21 cellular contexts compared by ENCODE assay signal in genomic region chr3:51711352-51712019, GRCh38. TPM values are rescaled to one million over a fixed set of nuclear protein-coding genes. Genes with fewer than 3 reads are reported as not detected.
DNase-seq lines count a peak whose midpoint lies in the region; ATAC-seq and TF ChIP-seq lines count a peak whose summit lies in the region.
"Had no signal": no experiment of that assay in that cellular context is flagged by ENCODE, and none has a peak within 500 bp of the region (broad histone marks: within the 10 kb centered on the region; RNA-seq: fewer than 3 reads in every experiment).

No MANE protein-coding gene starts in this region.

- no peaks in the 10 kb centered on the region for H3K27me3 Mint-ChIP-seq in natural killer cell treated with Interleukin-12 subunit alpha and Interleukin-12 subunit beta and Interleukin-15 and Interleukin-18, amount 100 ng/mL, for 72 hours
- no peaks in the 10 kb centered on the region for H3K27me3 Mint-ChIP-seq in natural killer cell (ENCODE audit: low read depth in 2 of 2)
- H3K27me3 Mint-ChIP-seq in activated CD4-positive, alpha-beta memory T cell treated with anti-CD3 and anti-CD28 coated beads for 36 hours = no peaks in the 10 kb centered on the region
- H3K27me3 Mint-ChIP-seq: central memory CD8-positive, alpha-beta T cell; naive B cell; stimulated activated memory B cell treated with anti-CD40 and anti-IgM and Interleukin-4, amounts not matched to agents 10 μg/mL and 1 μg/mL and 100 μg/mL, for 72 hours had no signal

- intact Hi-C loops in natural killer cell (cut with micrococcal nuclease) = no loop called here
- intact Hi-C loops in activated CD4-positive, alpha-beta memory T cell treated with anti-CD3 and anti-CD28 coated beads for 36 hours (cut with micrococcal nuclease) = no loop called here
- intact Hi-C loops in left colon (cut with DNase I, micrococcal nuclease) = no loop called here

- in situ Hi-C loops in KBM-7 (cut with MboI; ENCODE audit: low pct_unique_long_range_greater_than_20kb, low sequenced_read_pairs) = no loop called here

- DNase-seq in natural killer cell treated with Interleukin-12 subunit alpha and Interleukin-12 subunit beta and Interleukin-15 and Interleukin-18, amount 100 ng/mL, for 72 hours (ENCODE audit: low spot score) = peak; percentile 60
- DNase-seq in natural killer cell (no peak), left lobe of liver (ENCODE audit: low spot score) (peak; percentile 21), KBM-7 (no peak), left colon (no peak), MV-4-11 (lab: John Stamatoyannopoulos, UW) (no peak)
- peak; percentile 6 for DNase-seq in activated CD4-positive, alpha-beta memory T cell treated with anti-CD3 and anti-CD28 coated beads for 36 hours
- DNase-seq: activated CD4-positive, CD25-positive, alpha-beta regulatory T cell; activated gamma-delta T cell; DMS79 treated with DMSO at 0.1 percent for 48 hours; foreskin melanocyte; KG1; kidney glomerular epithelial cell; mesenchymal stem cell; naive B cell; NCI-H2029 had no signal

- H3K36me3 Mint-ChIP-seq in natural killer cell treated with Interleukin-12 subunit alpha and Interleukin-12 subunit beta and Interleukin-15 and Interleukin-18, amount 100 ng/mL, for 72 hours = no peaks in the 10 kb centered on the region
- H3K36me3 Mint-ChIP-seq in natural killer cell = no peaks in the 10 kb centered on the region
- H3K36me3 Mint-ChIP-seq in activated CD4-positive, alpha-beta memory T cell treated with anti-CD3 and anti-CD28 coated beads for 36 hours = peaks cover 2% of the 10 kb centered on the region
- H3K36me3 Mint-ChIP-seq: naive B cell had no signal

- H3K4me1 Mint-ChIP-seq in natural killer cell treated with Interleukin-12 subunit alpha and Interleukin-12 subunit beta and Interleukin-15 and Interleukin-18, amount 100 ng/mL, for 72 hours (ENCODE audit: low read depth in 2 of 2) = peaks cover 6 to 17% of the 10 kb centered on the region in 2 donors
- H3K4me1 Mint-ChIP-seq in natural killer cell = peaks cover 16 to 27% of the 10 kb centered on the region in 2 donors
- H3K4me1 Mint-ChIP-seq in activated CD4-positive, alpha-beta memory T cell treated with anti-CD3 and anti-CD28 coated beads for 36 hours (ENCODE audit: low read depth) = peaks cover 6% of the 10 kb centered on the region

- no peak for TF ChIP-seq CTCF in natural killer cell (IDR thresholded peaks at IDR 0.05)

- no peak overlapping the region for H3K27ac Mint-ChIP-seq in natural killer cell treated with Interleukin-12 subunit alpha and Interleukin-12 subunit beta and Interleukin-15 and Interleukin-18, amount 100 ng/mL, for 72 hours
- no peak overlapping the region for H3K27ac Mint-ChIP-seq in natural killer cell
- H3K27ac Mint-ChIP-seq in activated CD4-positive, alpha-beta memory T cell treated with anti-CD3 and anti-CD28 coated beads for 36 hours = no peak overlapping the region
- H3K27ac Mint-ChIP-seq: stimulated activated memory B cell treated with anti-CD40 and anti-IgM and Interleukin-4, amounts not matched to agents 10 μg/mL and 1 μg/mL and 100 μg/mL, for 72 hours; T-helper 2 cell treated with Interferon-gamma antibody and Interleukin-4, amounts not matched to agents 5 μg/mL and 100 μg/mL, for 36 hours had no signal

- no peak for ATAC-seq in natural killer cell treated with Interleukin-12 subunit alpha and Interleukin-12 subunit beta and Interleukin-15 and Interleukin-18, amount 100 ng/mL, for 72 hours
- ATAC-seq in natural killer cell = no peak
- no peak for ATAC-seq in left lobe of liver
- ATAC-seq in left colon = no peak
- ATAC-seq: Panc1; pancreas; stimulated activated memory B cell treated with anti-CD40 and anti-IgM and Interleukin-4, amounts not matched to agents 10 μg/mL and 1 μg/mL and 100 μg/mL, for 72 hours had no signal

- no peaks in the 10 kb centered on the region for H3K9me3 Mint-ChIP-seq in natural killer cell treated with Interleukin-12 subunit alpha and Interleukin-12 subunit beta and Interleukin-15 and Interleukin-18, amount 100 ng/mL, for 72 hours
- no peaks in the 10 kb centered on the region for H3K9me3 Mint-ChIP-seq in natural killer cell
- H3K9me3 Mint-ChIP-seq in activated CD4-positive, alpha-beta memory T cell treated with anti-CD3 and anti-CD28 coated beads for 36 hours = peaks cover 2% of the 10 kb centered on the region
- H3K9me3 Mint-ChIP-seq: central memory CD8-positive, alpha-beta T cell; naive B cell; stimulated activated memory B cell treated with anti-CD40 and anti-IgM and Interleukin-4, amounts not matched to agents 10 μg/mL and 1 μg/mL and 100 μg/mL, for 72 hours; T-helper 2 cell treated with Interferon-gamma antibody and Interleukin-4, amounts not matched to agents 5 μg/mL and 100 μg/mL, for 36 hours had no signal

- CTCF ChIA-PET in activated CD4-positive, alpha-beta memory T cell treated with anti-CD3 and anti-CD28 coated beads for 36 hours (lab: Charles Lee) = interaction anchor here (1.2 to 2.3 kb wide), 4 partner anchors 8 to 89 kb away, joined by 3 to 10 read pairs (median 8); no protein-coding TSS in a partner anchor

- POLR2A ChIA-PET in activated CD4-positive, alpha-beta memory T cell treated with anti-CD3 and anti-CD28 coated beads for 36 hours (lab: Charles Lee) = no interaction called here

- H3K4me3 Mint-ChIP-seq in natural killer cell treated with Interleukin-12 subunit alpha and Interleukin-12 subunit beta and Interleukin-15 and Interleukin-18, amount 100 ng/mL, for 72 hours = no peak overlapping the region
- H3K4me3 Mint-ChIP-seq in natural killer cell = no peak overlapping the region
- H3K4me3 Mint-ChIP-seq in activated CD4-positive, alpha-beta memory T cell treated with anti-CD3 and anti-CD28 coated beads for 36 hours = no peak overlapping the region
- H3K4me3 Mint-ChIP-seq: central memory CD8-positive, alpha-beta T cell; naive B cell; stimulated activated memory B cell treated with anti-CD40 and anti-IgM and Interleukin-4, amounts not matched to agents 10 μg/mL and 1 μg/mL and 100 μg/mL, for 72 hours; T-helper 2 cell treated with Interferon-gamma antibody and Interleukin-4, amounts not matched to agents 5 μg/mL and 100 μg/mL, for 36 hours had no signal

RNA-seq across cellular contexts. Expression of gene GRM2, which starts 4.6 kb away (rescaled TPM):
- 1 to 10 TPM in 1 of 2 donors, under 1 TPM in 1; 0.90 to 1.0 TPM for total RNA-seq in natural killer cell treated with Interleukin-12 subunit alpha and Interleukin-12 subunit beta and Interleukin-15 and Interleukin-18, amount 100 ng/mL, for 72 hours
- 1 to 10 TPM; 5.6 to 8.0 (median 7.4) TPM for total RNA-seq in natural killer cell
- under 1 TPM; 0.22 to 0.29 TPM for total RNA-seq in activated CD4-positive, alpha-beta memory T cell treated with anti-CD3 and anti-CD28 coated beads for 36 hours
- total RNA-seq in left lobe of liver = 0.05 TPM
- not detected for total RNA-seq in left colon

RNA-seq across cellular contexts. Expression of gene TEX264, which starts 40.4 kb away (rescaled TPM):
- total RNA-seq in natural killer cell treated with Interleukin-12 subunit alpha and Interleukin-12 subunit beta and Interleukin-15 and Interleukin-18, amount 100 ng/mL, for 72 hours = 10 to 100 TPM; 27.0 to 31.9 TPM
- total RNA-seq in natural killer cell (10 to 100 TPM; 41.1 to 46.8 (median 45.4) TPM), left lobe of liver (39.2 TPM), left colon (10 to 100 TPM; 67.6 to 68.0 TPM)
- total RNA-seq in activated CD4-positive, alpha-beta memory T cell treated with anti-CD3 and anti-CD28 coated beads for 36 hours = 10 to 100 TPM; 44.9 to 45.2 TPM

Comparison
In these comparisons a context has a peak if more than half of its experiments do, and no peak if none do; other contexts are left out.
1. DNase-seq: peak in natural killer cell treated with Interleukin-12 subunit alpha and Interleukin-12 subunit beta and Interleukin-15 and Interleukin-18, amount 100 ng/mL, for 72 hours (single experiment), activated CD4-positive, alpha-beta memory T cell treated with anti-CD3 and anti-CD28 coated beads for 36 hours (single experiment) and left lobe of liver (single experiment); none in natural killer cell (single experiment), KBM-7 (single experiment), left colon (0 of 2) and MV-4-11 (single experiment).